In genomic region chr6:103587722-103588121, GRCh38 we compare ENCODE assay signal across 22 cellular contexts.
DNase-seq lines count a peak whose midpoint lies in the region; ATAC-seq, FAIRE-seq and TF ChIP-seq lines count a peak whose summit lies in the region.
"Had no signal": no experiment of that assay in that cellular context is flagged by ENCODE, and none has a peak within 500 bp of the region (broad histone marks: within the 10 kb centered on the region; RNA-seq: fewer than 3 reads in every experiment).

No MANE protein-coding gene starts in this region.

- H3K4me2 ChIP-seq in A549 (no peak overlapping the region), K562 (ENCODE audit: insufficient read depth, low read length) (no peak overlapping the region)
- H3K4me2 ChIP-seq: BLaER1 treated with 17β-estradiol and CSF1 and Interleukin-3, amounts not matched to agents 10 nM and 100 nM had no signal

- H3K9ac ChIP-seq in K562 (ENCODE audit: insufficient read depth in 1 of 2, low read depth in 2 of 2, low read length in 2 of 2), result no peak overlapping the region
- H3K9ac ChIP-seq: BLaER1 treated with 17β-estradiol and CSF1 and Interleukin-3, amounts not matched to agents 10 nM and 100 nM had no signal

- TF ChIP-seq EP300 in A549 (IDR thresholded peaks at IDR 0.05) (no peak), K562 (IDR thresholded peaks at IDR 0.05; ENCODE audit: low read length) (no peak)

- no peaks in the 10 kb centered on the region for H3K27me3 ChIP-seq in K562 (ENCODE audit: control insufficient read depth in 2 of 2, insufficient read depth in 2 of 2, low read length in 2 of 2)
- H3K27me3 ChIP-seq: BLaER1 treated with 17β-estradiol and CSF1 and Interleukin-3, amounts not matched to agents 10 nM and 100 nM had no signal

- no peak for TF ChIP-seq RAD21 in A549 (conservative IDR thresholded peaks at IDR 0.05 in 1 of 2, IDR thresholded peaks at IDR 0.05 in 1 of 2)
- TF ChIP-seq RAD21 in K562 (CRISPR knock-in tag; conservative IDR thresholded peaks at IDR 0.05 in 1 of 2, IDR thresholded peaks at IDR 0.05 in 1 of 2), result no peak

- FAIRE-seq in A549 (lab: Jason Lieb, UNC) (no peak), G401.6 (lab: Jason Lieb, UNC) (peak; percentile 48), K562 (lab: Jason Lieb, UNC) (no peak), frontal cortex (lab: Jason Lieb, UNC) (peak; percentile 44)
- FAIRE-seq: A204.1, D721Med, GM12878, GM12892, GM18507 had no signal

- intact Hi-C loops in K562 (cut with micrococcal nuclease), result no loop called here

- CTCF ChIA-PET in A549 (lab: Yijun Ruan, JAX) (no interaction called here), K562 (lab: Yijun Ruan, JAX; ENCODE audit: low intra/inter-chr PET ratio) (no interaction called here)

- no peaks in the 10 kb centered on the region for H3K4me1 ChIP-seq in A549
- H3K4me1 ChIP-seq in K562 (replicated peaks in 1 of 2; ENCODE audit: control insufficient read depth in 2 of 2, insufficient read depth in 2 of 2, low read length in 2 of 2), result no peaks in the 10 kb centered on the region
- H3K4me1 ChIP-seq: BLaER1 treated with 17β-estradiol and CSF1 and Interleukin-3, amounts not matched to agents 10 nM and 100 nM; Caco-2 had no signal

- 3% methylated on average over 3 of the region's 3 CpGs for WGBS in A549 (ENCODE audit: missing lambda C conversion rate)
- whole genome bisulfite sequencing in K562 (ENCODE audit: insufficient coverage, low coverage, missing lambda C conversion rate), result 0% methylated on average over 3 of the region's 3 CpGs

- H3K9me3 ChIP-seq in A549 (no peaks in the 10 kb centered on the region), K562 (replicated peaks; ENCODE audit: control insufficient read depth, insufficient read depth, low read depth, low read length) (no peaks in the 10 kb centered on the region)
- H3K9me3 ChIP-seq: BLaER1 treated with 17β-estradiol and CSF1 and Interleukin-3, amounts not matched to agents 10 nM and 100 nM; Caco-2 had no signal

- no peaks in the 10 kb centered on the region for H3K79me2 ChIP-seq in K562 (ENCODE audit: control insufficient read depth, insufficient read depth, low read length)

- no peak for TF ChIP-seq CTCF in A549 (IDR thresholded peaks at IDR 0.05)
- TF ChIP-seq CTCF in K562 (IDR thresholded peaks at IDR 0.05 in 2 of 3, conservative IDR thresholded peaks at IDR 0.05 in 1 of 3; ENCODE audit: insufficient read depth in 2 of 3, low read depth in 1 of 3, low read length in 3 of 3), result no peak

- no peaks in the 10 kb centered on the region for H4K20me1 ChIP-seq in K562 (replicated peaks; ENCODE audit: control insufficient read depth, insufficient read depth, low read length)
- H4K20me1 ChIP-seq: BLaER1 treated with 17β-estradiol and CSF1 and Interleukin-3, amounts not matched to agents 10 nM and 100 nM had no signal

- no peak overlapping the region for H3K27ac ChIP-seq in A549
- H3K27ac ChIP-seq in K562 (ENCODE audit: extremely low read depth, low read depth, low read length), result no peak overlapping the region
- H3K27ac ChIP-seq: BLaER1 treated with 17β-estradiol and CSF1 and Interleukin-3, amounts not matched to agents 10 nM and 100 nM; C4-2B had no signal

- no peak for TF ChIP-seq POLR2A in A549 (IDR thresholded peaks at IDR 0.05; ENCODE audit: low read length)
- no peak for TF ChIP-seq POLR2A in K562 (conservative IDR thresholded peaks at IDR 0.05)

- in situ Hi-C loops in K562 (cut with MboI), result no loop called here

- DNase-seq in A549 (ENCODE audit: low read depth in 1 of 2, low spot score in 1 of 2) (no peak), K562 (ENCODE audit: extremely low read depth in 1 of 4, low spot score in 3 of 4) (no peak), frontal cortex (ENCODE audit: low spot score in 2 of 2) (no peak), activated gamma-delta T cell treated with Interleukin-2 at 50 U/mL for 16 hours (no peak), NCI-H446 (lab: John Stamatoyannopoulos, UW) (no peak), HUDEP-2 (lab: John Stamatoyannopoulos, UW; ENCODE audit: unreplicated experiment in 76 of 76) (no peak)
- DNase-seq: 8988T; AML-193; Caco-2; Calu3; CD4-positive, alpha-beta T cell; CD8-positive, alpha-beta T cell; DMS79 treated with DMSO at 0.1 percent for 48 hours; GDM1 had no signal

- no peaks in the 10 kb centered on the region for H3K36me3 ChIP-seq in K562 (ENCODE audit: control insufficient read depth, insufficient read depth, low read length)
- H3K36me3 ChIP-seq: BLaER1 treated with 17β-estradiol and CSF1 and Interleukin-3, amounts not matched to agents 10 nM and 100 nM had no signal

- ATAC-seq in A549 (no peak), K562 (no peak)
- ATAC-seq: CD8-positive, alpha-beta T cell; GM12878 had no signal

- H3K4me3 ChIP-seq in A549 (no peak overlapping the region), K562 (no peak overlapping the region)
- H3K4me3 ChIP-seq: BLaER1 treated with 17β-estradiol and CSF1 and Interleukin-3, amounts not matched to agents 10 nM and 100 nM; GM12878 had no signal

- POLR2A ChIA-PET in A549 (lab: Yijun Ruan, JAX), result no interaction called here
- POLR2A ChIA-PET in K562 (lab: Yijun Ruan, JAX), result no interaction called here

- no TSS peak for BruUV-seq in K562 (replicated peaks; lab: Mats Ljungman, UMichigan)

- no peaks in the 10 kb centered on the region for H3K9me1 ChIP-seq in K562 (ENCODE audit: control insufficient read depth, insufficient read depth, low read length)

- H2AFZ ChIP-seq in K562 (ENCODE audit: low read depth, low read length), result no peak overlapping the region

TF ChIP-seq in A549, 52 proteins besides CTCF, POLR2A, EP300 and RAD21:
- TF ChIP-seq NFE2L2 (conservative IDR thresholded peaks at IDR 0.05; ENCODE audit: low read length) (no peak), POLR2AphosphoS2 (conservative IDR thresholded peaks at IDR 0.05; ENCODE audit: low read length) (no peak), PBX3 (IDR thresholded peaks at IDR 0.05) (no peak), ESRRA (IDR thresholded peaks at IDR 0.05; ENCODE audit: borderline replicate concordance, low read length) (no peak), SREBF2 (IDR thresholded peaks at IDR 0.05) (no peak), MAFK (IDR thresholded peaks at IDR 0.05; ENCODE audit: partially characterized antibody) (peak; percentile 60)

TF ChIP-seq in K562, 482 proteins besides CTCF, POLR2A, EP300 and RAD21:
- TF ChIP-seq MAFG (tag; conservative IDR thresholded peaks at IDR 0.05) (peak; percentile 63), ZNF316 (IDR thresholded peaks at IDR 0.05) (peak; percentile 88), MAFF (IDR thresholded peaks at IDR 0.05; ENCODE audit: low read length) (peak; percentile 46), ZNF121 (CRISPR knock-in tag; conservative IDR thresholded peaks at IDR 0.05) (no peak), ETV5 (CRISPR knock-in tag; IDR thresholded peaks at IDR 0.05; ENCODE audit: low read depth) (no peak), MAFK (IDR thresholded peaks at IDR 0.05; ENCODE audit: low read length) (peak; percentile 51; the same call in 1 of the 2 replicates), HDAC8 (tag; IDR thresholded peaks at IDR 0.05) (no peak), C11orf30 (IDR thresholded peaks at IDR 0.05; ENCODE audit: low read depth) (peak; percentile 69; the same call in 1 of the 2 replicates)

Comparison
In these comparisons a context has a peak if more than half of its experiments do, and no peak if none do; other contexts are left out.
1. Of the 35 proteins assayed by ChIP-seq in both K562 and A549: peak only in K562: none; only in A549: none; in both: MAFK; in neither: 34.